In genomic region chr5:39167973-39168345, GRCh38 we compare ENCODE assay signal across 20 cellular contexts. TPM values are rescaled to one million over a fixed set of nuclear protein-coding genes. Genes with fewer than 3 reads are reported as not detected.
A peak's percentile ranks its signal among the peaks of the same experiment; 100 is the strongest.
DNase-seq lines count a peak whose midpoint lies in the region; ATAC-seq and TF ChIP-seq lines count a peak whose summit lies in the region.
"Had no signal": no experiment of that assay in that cellular context is flagged by ENCODE, and none has a peak within 500 bp of the region (broad histone marks: within the 10 kb centered on the region; RNA-seq: fewer than 3 reads in every experiment).

No MANE protein-coding gene starts in this region.

- peaks cover 58% of the 10 kb centered on the region for H3K36me3 Mint-ChIP-seq in activated CD4-positive, alpha-beta T cell treated with anti-CD3 and anti-CD28 coated beads, Interleukin-2, amount 10 ng/mL, durations not matched to agents 24 days and 14 days (ENCODE audit: low read depth)
- H3K36me3 Mint-ChIP-seq in CD4-positive, alpha-beta memory T cell: peaks cover 61 to 71% of the 10 kb centered on the region in 2 donors
- peaks cover 54% of the 10 kb centered on the region for H3K36me3 Mint-ChIP-seq in activated CD8-positive, alpha-beta T cell treated with anti-CD3 and anti-CD28 coated beads for 36 hours (ENCODE audit: low read depth)
- peaks cover 25% of the 10 kb centered on the region for H3K36me3 Mint-ChIP-seq in effector memory CD8-positive, alpha-beta T cell (ENCODE audit: insufficient read depth)

- no peaks in the 10 kb centered on the region for H3K9me3 ChIP-seq in CD4-positive, alpha-beta memory T cell (ENCODE audit: control insufficient read depth in 1 of 2, low read length in 2 of 2)
- H3K9me3 ChIP-seq: left lung, upper lobe of right lung had no signal

- no peak for TF ChIP-seq CTCF in activated CD8-positive, alpha-beta T cell treated with anti-CD3 and anti-CD28 coated beads for 36 hours (IDR thresholded peaks at IDR 0.05)
- no peak for TF ChIP-seq CTCF in lower leg skin (IDR thresholded peaks at IDR 0.05)
- no peak for TF ChIP-seq CTCF in GM13977 (IDR thresholded peaks at IDR 0.05; ENCODE audit: extremely low read depth, insufficient read depth, missing control alignments)

- ATAC-seq in activated CD8-positive, alpha-beta T cell treated with anti-CD3 and anti-CD28 coated beads for 36 hours: no peak
- no peak for ATAC-seq in effector memory CD8-positive, alpha-beta T cell (replicated peaks)
- ATAC-seq: left lung, sciatic nerve, upper lobe of right lung had no signal

- CTCF ChIA-PET in CD4-positive, alpha-beta memory T cell (lab: Charles Lee; ENCODE audit: partially characterized antibody): interaction anchor here (1.0 to 14.9 kb wide), 3 partner anchors 11 to 23 kb away, joined by 4 to 252 read pairs (median 6); no protein-coding TSS in a partner anchor
- CTCF ChIA-PET in activated CD8-positive, alpha-beta T cell treated with anti-CD3 and anti-CD28 coated beads for 36 hours (lab: Charles Lee): no interaction called here

- peaks cover 5% of the 10 kb centered on the region for H3K36me3 ChIP-seq in CD4-positive, alpha-beta memory T cell (ENCODE audit: insufficient read depth, low read length)
- H3K36me3 ChIP-seq: upper lobe of right lung had no signal

- peak overlapping the region; percentile 84 for H3K27ac Mint-ChIP-seq in activated CD4-positive, alpha-beta T cell treated with anti-CD3 and anti-CD28 coated beads, Interleukin-2, amount 10 ng/mL, durations not matched to agents 24 days and 14 days
- peak overlapping the region; percentile 64 to 94 (median 91) for H3K27ac Mint-ChIP-seq in CD4-positive, alpha-beta memory T cell
- H3K27ac Mint-ChIP-seq in activated CD8-positive, alpha-beta T cell treated with anti-CD3 and anti-CD28 coated beads for 36 hours: peak overlapping the region; percentile 78
- peak overlapping the region; percentile 79 to 97 for H3K27ac Mint-ChIP-seq in effector memory CD8-positive, alpha-beta T cell
- H3K27ac Mint-ChIP-seq: B cell, mesothelial cell of epicardium, nephron progenitor cell had no signal

- peaks cover 100% of the 10 kb centered on the region for H3K4me1 ChIP-seq in CD4-positive, alpha-beta memory T cell (ENCODE audit: insufficient read depth, low read length)
- H3K4me1 ChIP-seq: upper lobe of right lung had no signal

- H3K4me3 ChIP-seq in CD4-positive, alpha-beta memory T cell (ENCODE audit: low read length in 2 of 2): no peak overlapping the region
- no peak overlapping the region for H3K4me3 ChIP-seq in lower leg skin (ENCODE audit: low read depth, poor library complexity, severe bottlenecking)
- H3K4me3 ChIP-seq: left lung, upper lobe of right lung had no signal

- intact Hi-C loops in activated CD4-positive, alpha-beta T cell treated with anti-CD3 and anti-CD28 coated beads, Interleukin-2, amount 10 ng/mL, durations not matched to agents 24 days and 14 days (cut with micrococcal nuclease): no loop called here
- intact Hi-C loops in CD4-positive, alpha-beta memory T cell (cut with micrococcal nuclease): loop anchor here (1.0 kb wide), 2 partner anchors 9 kb away; no protein-coding TSS in a partner anchor
- intact Hi-C loops in activated CD8-positive, alpha-beta T cell treated with anti-CD3 and anti-CD28 coated beads for 36 hours (cut with micrococcal nuclease): no loop called here
- intact Hi-C loops in lower leg skin (cut with DNase I; ENCODE audit: low total_unique reads): no loop called here

- peak overlapping the region; percentile 46 for H3K27ac ChIP-seq in CD4-positive, alpha-beta memory T cell (ENCODE audit: low read depth, low read length)
- H3K27ac ChIP-seq: left lung, upper lobe of right lung had no signal

- no peak for TF ChIP-seq POLR2A in lower leg skin (IDR thresholded peaks at IDR 0.05)

- no peaks in the 10 kb centered on the region for H3K27me3 ChIP-seq in CD4-positive, alpha-beta memory T cell (ENCODE audit: insufficient read depth, low read length)
- H3K27me3 ChIP-seq: left lung, upper lobe of right lung had no signal

- 70% methylated on average over 2 of the region's 2 CpGs for WGBS in lower leg skin, 2 donors

- peaks cover 71% of the 10 kb centered on the region for H3K4me1 Mint-ChIP-seq in activated CD4-positive, alpha-beta T cell treated with anti-CD3 and anti-CD28 coated beads, Interleukin-2, amount 10 ng/mL, durations not matched to agents 24 days and 14 days
- peaks cover 77 to 97% (median 87%) of the 10 kb centered on the region in 4 donors for H3K4me1 Mint-ChIP-seq in CD4-positive, alpha-beta memory T cell
- peaks cover 91% of the 10 kb centered on the region for H3K4me1 Mint-ChIP-seq in activated CD8-positive, alpha-beta T cell treated with anti-CD3 and anti-CD28 coated beads for 36 hours (ENCODE audit: low read depth)
- H3K4me1 Mint-ChIP-seq in effector memory CD8-positive, alpha-beta T cell (ENCODE audit: low read depth in 2 of 2): peaks cover 47 to 83% of the 10 kb centered on the region in 2 donors

- in situ Hi-C loops in GM13977 (cut with MboI; ENCODE audit: low pct_unique_long_range_greater_than_20kb, low sequenced_read_pairs, unreplicated experiment): no loop called here

- H3K4me3 Mint-ChIP-seq in activated CD4-positive, alpha-beta T cell treated with anti-CD3 and anti-CD28 coated beads, Interleukin-2, amount 10 ng/mL, durations not matched to agents 24 days and 14 days: peak overlapping the region; percentile 74
- H3K4me3 Mint-ChIP-seq in CD4-positive, alpha-beta memory T cell: peak overlapping the region in 7 of 8 donors; percentile 43 to 87 (median 75)
- H3K4me3 Mint-ChIP-seq in activated CD8-positive, alpha-beta T cell treated with anti-CD3 and anti-CD28 coated beads for 36 hours: peak overlapping the region; percentile 52
- H3K4me3 Mint-ChIP-seq in effector memory CD8-positive, alpha-beta T cell: peak overlapping the region; percentile 28 to 72
- H3K4me3 Mint-ChIP-seq: B cell, mesothelial cell of epicardium, nephron progenitor cell had no signal

- DNase-seq in activated CD4-positive, alpha-beta T cell treated with anti-CD3 and anti-CD28 coated beads, Interleukin-2, amount 10 ng/mL, durations not matched to agents 24 days and 14 days: no peak
- DNase-seq in activated CD4-positive, alpha-beta T cell treated with anti-CD3 and anti-CD28 coated beads, Interleukin-2, amount 50 U/mL, for 1 hour: no peak
- DNase-seq in CD4-positive, alpha-beta memory T cell: no peak
- no peak for DNase-seq in activated CD8-positive, alpha-beta T cell treated with anti-CD3 and anti-CD28 coated beads for 36 hours
- DNase-seq in effector memory CD8-positive, alpha-beta T cell: no peak
- DNase-seq in SHP77 (lab: John Stamatoyannopoulos, UW) (no peak), lower leg skin (ENCODE audit: low spot score in 2 of 2) (no peak), GM13977 (ENCODE audit: low spot score) (no peak)
- DNase-seq: activated effector memory CD4-positive, alpha-beta T cell treated with Interleukin-2 at 50 U/mL for 16 hours; cerebellar nuclear complex; left lung; NCI-H1092; NCI-H2029; nephron progenitor cell; Right ventricle myocardium superior; upper lobe of right lung had no signal

- POLR2A ChIA-PET in CD4-positive, alpha-beta memory T cell (lab: Charles Lee; ENCODE audit: partially characterized antibody): interaction anchor here (1.3 to 22.6 kb wide), 3 partner anchors 25 to 49 kb away, joined by 3 to 1810 read pairs (median 34); no protein-coding TSS in a partner anchor
- POLR2A ChIA-PET in activated CD8-positive, alpha-beta T cell treated with anti-CD3 and anti-CD28 coated beads for 36 hours (lab: Charles Lee): no interaction called here

- H3K9me3 Mint-ChIP-seq in activated CD4-positive, alpha-beta T cell treated with anti-CD3 and anti-CD28 coated beads, Interleukin-2, amount 10 ng/mL, durations not matched to agents 24 days and 14 days: peaks cover 22% of the 10 kb centered on the region
- H3K9me3 Mint-ChIP-seq in CD4-positive, alpha-beta memory T cell: peaks cover 0 to 6% (median 0%) of the 10 kb centered on the region in 8 donors
- H3K9me3 Mint-ChIP-seq in activated CD8-positive, alpha-beta T cell treated with anti-CD3 and anti-CD28 coated beads for 36 hours: peaks cover 16% of the 10 kb centered on the region
- H3K9me3 Mint-ChIP-seq in effector memory CD8-positive, alpha-beta T cell: no peaks in the 10 kb centered on the region

- no peaks in the 10 kb centered on the region for H3K27me3 Mint-ChIP-seq in activated CD4-positive, alpha-beta T cell treated with anti-CD3 and anti-CD28 coated beads, Interleukin-2, amount 10 ng/mL, durations not matched to agents 24 days and 14 days
- no peaks in the 10 kb centered on the region for H3K27me3 Mint-ChIP-seq in CD4-positive, alpha-beta memory T cell
- H3K27me3 Mint-ChIP-seq in activated CD8-positive, alpha-beta T cell treated with anti-CD3 and anti-CD28 coated beads for 36 hours: no peaks in the 10 kb centered on the region
- H3K27me3 Mint-ChIP-seq in effector memory CD8-positive, alpha-beta T cell: no peaks in the 10 kb centered on the region
- H3K27me3 Mint-ChIP-seq: B cell had no signal

RNA-seq across cellular contexts. Expression of gene FYB1, which starts 51.4 kb away (rescaled TPM):
- total RNA-seq in activated CD4-positive, alpha-beta T cell treated with anti-CD3 and anti-CD28 coated beads, Interleukin-2, amount 10 ng/mL, durations not matched to agents 24 days and 14 days: 84.9 and 93.7 TPM in 2 replicates
- 100 to 1,000 TPM; 571 to 596 TPM for total RNA-seq in CD4-positive, alpha-beta memory T cell
- 100 to 1,000 TPM; 184 to 414 TPM for polyA plus RNA-seq in CD4-positive, alpha-beta memory T cell
- total RNA-seq in activated CD8-positive, alpha-beta T cell treated with anti-CD3 and anti-CD28 coated beads for 36 hours: 10 to 100 TPM; 82.8 to 83.0 TPM
- total RNA-seq in lower leg skin: 1 to 10 TPM; 1.5 to 5.0 (median 2.7) TPM
- total RNA-seq: epithelial cell of proximal tubule had no signal

Comparison
In these comparisons a context has a peak if more than half of its experiments do, and no peak if none do; other contexts are left out.
1. RNA of gene FYB1, which starts 51.4 kb away (total RNA-seq): 571 to 596 TPM in CD4-positive, alpha-beta memory T cell, 84.9 to 93.7 TPM in activated CD4-positive, alpha-beta T cell treated with anti-CD3 and anti-CD28 coated beads, Interleukin-2, amount 10 ng/mL, durations not matched to agents 24 days and 14 days and 82.8 to 83.0 TPM in activated CD8-positive, alpha-beta T cell treated with anti-CD3 and anti-CD28 coated beads for 36 hours; 1.5 to 5.0 TPM in lower leg skin; every median in the first group is over 10 times any median in the second.
2. Peak in every context shown above with its lines, with median percentiles within 50 percentile points of each other: H3K27ac Mint-ChIP-seq and H3K4me3 Mint-ChIP-seq.